Comparison of ENCODE assay signal across 35 cellular contexts in the genomic region with DNA sequence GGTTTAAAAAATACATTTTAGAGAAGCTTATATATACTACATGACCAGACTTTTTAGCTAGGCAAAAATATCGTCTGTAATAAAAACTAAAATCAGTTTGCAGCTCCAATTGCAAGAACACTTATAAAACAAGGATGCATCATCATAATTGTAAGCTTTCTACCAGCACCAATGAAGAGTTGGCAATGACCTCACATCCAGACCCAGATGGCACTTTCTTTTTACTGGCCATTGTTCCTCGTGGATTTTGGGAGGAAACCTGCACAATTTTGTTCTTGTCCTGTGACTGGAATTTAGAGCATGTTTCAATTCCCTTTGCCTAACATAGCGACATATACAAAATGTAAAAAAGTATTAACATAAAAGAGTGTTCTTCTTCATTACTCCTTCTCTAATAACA.
"Had no signal": no experiment of that assay in that cellular context is flagged by ENCODE, and none has a peak within 500 bp of the region (broad histone marks: within the 10 kb centered on the region; RNA-seq: fewer than 3 reads in every experiment).

No MANE protein-coding gene starts in this region.

- H3K27me3 ChIP-seq: ascending aorta, breast epithelium had no signal

- H3K4me3 Mint-ChIP-seq: activated B cell treated with CpG ODN at 0.5 μM for 24 hours; activated CD4-positive, alpha-beta memory T cell treated with anti-CD3 and anti-CD28 coated beads for 36 hours; activated CD4-positive, alpha-beta T cell treated with anti-CD3 and anti-CD28 coated beads, Interleukin-2, amount 10 ng/mL, durations not matched to agents 24 days and 14 days; activated CD8-positive, alpha-beta T cell treated with anti-CD3 and anti-CD28 coated beads for 36 hours; activated naive CD4-positive, alpha-beta T cell treated with anti-CD3 and anti-CD28 coated beads, Interleukin-2, amount 10 ng/mL, durations not matched to agents 7 days and 5 days; activated naive CD4-positive, alpha-beta T cell treated with anti-CD3 and anti-CD28 coated beads, Interleukin-2, amount 50 U/mL, for 24 hours; activated naive CD8-positive, alpha-beta T cell; activated naive CD8-positive, alpha-beta T cell treated with anti-CD3 and anti-CD28 coated beads, Interleukin-2, amount 10 ng/mL, durations not matched to agents 7 days and 5 days; activated naive CD8-positive, alpha-beta T cell treated with anti-CD3 and anti-CD28 coated beads, Interleukin-2, amount 50 U/mL, for 24 hours; activated T-cell treated with anti-CD3 and anti-CD28 coated beads, Interleukin-2, amount 50 U/mL, for 4 hours; activated T-cell treated with anti-CD3 and anti-CD28 coated beads, Interleukin-2, amount 50 U/mL, for 72 hours; activated T-helper 1 cell treated with anti-CD3 and anti-CD28 coated beads, Interleukin-12 subunit alpha, Interleukin-12 subunit beta, Interleukin-2, Interleukin-4 antibody, amounts not matched to agents 30 ng/mL and 10 ng/mL and 1 ng/mL, durations not matched to agents 14 hours and 24 hours and 36 hours; brain; T-helper 1 cell treated with Interleukin-12 subunit alpha and Interleukin-12 subunit beta and Interleukin-4 antibody, amounts not matched to agents 30 μg/mL and 1 μg/mL, for 36 hours; T-helper 2 cell treated with Interferon-gamma antibody and Interleukin-4, amounts not matched to agents 5 μg/mL and 100 μg/mL, for 36 hours had no signal

- H3K27me3 Mint-ChIP-seq: activated CD4-positive, alpha-beta memory T cell treated with anti-CD3 and anti-CD28 coated beads for 36 hours; activated naive CD4-positive, alpha-beta T cell treated with anti-CD3 and anti-CD28 coated beads, Interleukin-2, amount 50 U/mL, for 24 hours had no signal

- H3K36me3 Mint-ChIP-seq: activated CD4-positive, alpha-beta memory T cell treated with anti-CD3 and anti-CD28 coated beads for 36 hours; activated naive CD4-positive, alpha-beta T cell treated with anti-CD3 and anti-CD28 coated beads, Interleukin-2, amount 10 ng/mL, durations not matched to agents 7 days and 5 days; activated naive CD4-positive, alpha-beta T cell treated with anti-CD3 and anti-CD28 coated beads, Interleukin-2, amount 50 U/mL, for 24 hours; activated naive CD8-positive, alpha-beta T cell; activated naive CD8-positive, alpha-beta T cell treated with anti-CD3 and anti-CD28 coated beads, Interleukin-2, amount 10 ng/mL, durations not matched to agents 7 days and 5 days; brain had no signal

- H3K27ac Mint-ChIP-seq: activated B cell treated with CpG ODN at 0.5 μM for 24 hours; activated CD4-positive, alpha-beta memory T cell treated with anti-CD3 and anti-CD28 coated beads for 36 hours; activated CD4-positive, alpha-beta T cell treated with anti-CD3 and anti-CD28 coated beads, Interleukin-2, amount 10 ng/mL, durations not matched to agents 24 days and 14 days; activated CD8-positive, alpha-beta T cell treated with anti-CD3 and anti-CD28 coated beads for 36 hours; activated naive CD4-positive, alpha-beta T cell treated with anti-CD3 and anti-CD28 coated beads, Interleukin-2, amount 10 ng/mL, durations not matched to agents 7 days and 5 days; activated naive CD4-positive, alpha-beta T cell treated with anti-CD3 and anti-CD28 coated beads, Interleukin-2, amount 50 U/mL, for 24 hours; activated naive CD8-positive, alpha-beta T cell; activated naive CD8-positive, alpha-beta T cell treated with anti-CD3 and anti-CD28 coated beads, Interleukin-2, amount 10 ng/mL, durations not matched to agents 7 days and 5 days; activated naive CD8-positive, alpha-beta T cell treated with anti-CD3 and anti-CD28 coated beads, Interleukin-2, amount 50 U/mL, for 24 hours; activated T-cell treated with anti-CD3 and anti-CD28 coated beads, Interleukin-2, amount 50 U/mL, for 72 hours; activated T-helper 1 cell treated with anti-CD3 and anti-CD28 coated beads, Interleukin-12 subunit alpha, Interleukin-12 subunit beta, Interleukin-2, Interleukin-4 antibody, amounts not matched to agents 30 ng/mL and 10 ng/mL and 1 ng/mL, durations not matched to agents 14 hours and 24 hours and 36 hours; activated T-helper 2 cell treated with anti-CD3 and anti-CD28 coated beads, Interferon-gamma antibody, Interleukin-2, Interleukin-4, amounts not matched to agents 10 μg/mL and 5 μg/mL and 100 μg/mL, durations not matched to agents 14 hours and 24 hours and 36 hours; T-helper 1 cell treated with Interleukin-12 subunit alpha and Interleukin-12 subunit beta and Interleukin-4 antibody, amounts not matched to agents 30 μg/mL and 1 μg/mL, for 36 hours; T-helper 2 cell treated with Interferon-gamma antibody and Interleukin-4, amounts not matched to agents 5 μg/mL and 100 μg/mL, for 36 hours had no signal

- H3K9me3 Mint-ChIP-seq: activated B cell treated with CpG ODN at 0.5 μM for 24 hours; activated CD4-positive, alpha-beta memory T cell treated with anti-CD3 and anti-CD28 coated beads for 36 hours; activated CD4-positive, alpha-beta T cell treated with anti-CD3 and anti-CD28 coated beads, Interleukin-2, amount 10 ng/mL, durations not matched to agents 24 days and 14 days; activated CD8-positive, alpha-beta T cell treated with anti-CD3 and anti-CD28 coated beads for 36 hours; activated naive CD4-positive, alpha-beta T cell treated with anti-CD3 and anti-CD28 coated beads, Interleukin-2, amount 10 ng/mL, durations not matched to agents 7 days and 5 days; activated naive CD4-positive, alpha-beta T cell treated with anti-CD3 and anti-CD28 coated beads, Interleukin-2, amount 50 U/mL, for 24 hours; activated naive CD8-positive, alpha-beta T cell treated with anti-CD3 and anti-CD28 coated beads, Interleukin-2, amount 10 ng/mL, durations not matched to agents 7 days and 5 days; activated naive CD8-positive, alpha-beta T cell treated with anti-CD3 and anti-CD28 coated beads, Interleukin-2, amount 50 U/mL, for 24 hours; activated T-cell treated with anti-CD3 and anti-CD28 coated beads, Interleukin-2, amount 50 U/mL, for 4 hours; activated T-cell treated with anti-CD3 and anti-CD28 coated beads, Interleukin-2, amount 50 U/mL, for 72 hours; activated T-helper 1 cell treated with anti-CD3 and anti-CD28 coated beads, Interleukin-12 subunit alpha, Interleukin-12 subunit beta, Interleukin-2, Interleukin-4 antibody, amounts not matched to agents 30 ng/mL and 10 ng/mL and 1 ng/mL, durations not matched to agents 14 hours and 24 hours and 36 hours; activated T-helper 2 cell treated with anti-CD3 and anti-CD28 coated beads, Interferon-gamma antibody, Interleukin-2, Interleukin-4, amounts not matched to agents 10 μg/mL and 5 μg/mL and 100 μg/mL, durations not matched to agents 14 hours and 24 hours and 36 hours; brain; T-helper 1 cell treated with Interleukin-12 subunit alpha and Interleukin-12 subunit beta and Interleukin-4 antibody, amounts not matched to agents 30 μg/mL and 1 μg/mL, for 36 hours; T-helper 2 cell treated with Interferon-gamma antibody and Interleukin-4, amounts not matched to agents 5 μg/mL and 100 μg/mL, for 36 hours had no signal

- H3K4me3 ChIP-seq: ascending aorta, breast epithelium had no signal

- H3K36me3 ChIP-seq: ascending aorta, breast epithelium had no signal

- H3K27ac ChIP-seq: ascending aorta, breast epithelium, VCaP had no signal

- H3K4me1 Mint-ChIP-seq: activated B cell treated with CpG ODN at 0.5 μM for 24 hours; activated CD4-positive, alpha-beta T cell treated with anti-CD3 and anti-CD28 coated beads, Interleukin-2, amount 10 ng/mL, durations not matched to agents 24 days and 14 days; activated naive CD4-positive, alpha-beta T cell treated with anti-CD3 and anti-CD28 coated beads, Interleukin-2, amount 10 ng/mL, durations not matched to agents 7 days and 5 days; activated naive CD4-positive, alpha-beta T cell treated with anti-CD3 and anti-CD28 coated beads, Interleukin-2, amount 50 U/mL, for 24 hours; activated naive CD8-positive, alpha-beta T cell treated with anti-CD3 and anti-CD28 coated beads, Interleukin-2, amount 10 ng/mL, durations not matched to agents 7 days and 5 days; activated naive CD8-positive, alpha-beta T cell treated with anti-CD3 and anti-CD28 coated beads, Interleukin-2, amount 50 U/mL, for 24 hours had no signal

- ATAC-seq: activated CD8-positive, alpha-beta T cell treated with anti-CD3 and anti-CD28 coated beads for 36 hours; activated naive CD8-positive, alpha-beta T cell treated with anti-CD3 and anti-CD28 coated beads, Interleukin-2, amount 50 U/mL, for 24 hours; activated T-cell treated with anti-CD3 and anti-CD28 coated beads, Interleukin-2, amount 50 U/mL, for 4 hours; activated T-cell treated with anti-CD3 and anti-CD28 coated beads, Interleukin-2, amount 50 U/mL, for 72 hours had no signal

- DNase-seq: activated B cell treated with CpG ODN at 0.5 μM for 24 hours; activated CD4-positive, alpha-beta memory T cell treated with anti-CD3 and anti-CD28 coated beads for 36 hours; activated CD4-positive, alpha-beta T cell treated with anti-CD3 and anti-CD28 coated beads for 4 hours; activated CD4-positive, alpha-beta T cell treated with anti-CD3 and anti-CD28 coated beads, Interleukin-2, amount 10 ng/mL, durations not matched to agents 24 days and 14 days; activated CD4-positive, alpha-beta T cell treated with anti-CD3 and anti-CD28 coated beads, Interleukin-2, amount 50 U/mL, for 1 hour; activated CD4-positive, alpha-beta T cell treated with anti-CD3 and anti-CD28 coated beads, Interleukin-2, amount 50 U/mL, for 4 hours; activated CD4-positive, CD25-positive, alpha-beta regulatory T cell treated with anti-CD3 and anti-CD28 coated beads, Interleukin-2, amount 50 U/mL, for 72 hours; activated CD8-positive, alpha-beta memory T cell treated with anti-CD3 and anti-CD28 coated beads, Interleukin-2, amount 50 U/mL, for 4 hours; activated CD8-positive, alpha-beta T cell treated with anti-CD3 and anti-CD28 coated beads for 36 hours; activated effector memory CD4-positive, alpha-beta T cell treated with Interleukin-2 at 50 U/mL for 16 hours; activated gamma-delta T cell; activated naive CD4-positive, alpha-beta T cell treated with anti-CD3 and anti-CD28 coated beads, Interleukin-2, amount 10 ng/mL, durations not matched to agents 7 days and 5 days; activated naive CD4-positive, alpha-beta T cell treated with Interleukin-2 at 50 U/mL for 16 hours; activated naive CD8-positive, alpha-beta T cell treated with anti-CD3 and anti-CD28 coated beads, Interleukin-2, amount 10 ng/mL, durations not matched to agents 7 days and 5 days; activated naive CD8-positive, alpha-beta T cell treated with anti-CD3 and anti-CD28 coated beads, Interleukin-2, amount 50 U/mL, for 24 hours; activated T-cell treated with anti-CD3 and anti-CD28 coated beads for 4 hours; activated T-cell treated with anti-CD3 and anti-CD28 coated beads, Interleukin-2, amount 50 U/mL, for 1 hour; activated T-cell treated with anti-CD3 and anti-CD28 coated beads, Interleukin-2, amount 50 U/mL, for 4 hours; activated T-cell treated with anti-CD3 and anti-CD28 coated beads, Interleukin-2, amount 50 U/mL, for 72 hours; amygdala; anterior cingulate cortex; central memory CD4-positive, alpha-beta T cell; T-helper 1 cell; T-helper 2 cell; T-helper 9 cell had no signal
